In the genomic region with DNA sequence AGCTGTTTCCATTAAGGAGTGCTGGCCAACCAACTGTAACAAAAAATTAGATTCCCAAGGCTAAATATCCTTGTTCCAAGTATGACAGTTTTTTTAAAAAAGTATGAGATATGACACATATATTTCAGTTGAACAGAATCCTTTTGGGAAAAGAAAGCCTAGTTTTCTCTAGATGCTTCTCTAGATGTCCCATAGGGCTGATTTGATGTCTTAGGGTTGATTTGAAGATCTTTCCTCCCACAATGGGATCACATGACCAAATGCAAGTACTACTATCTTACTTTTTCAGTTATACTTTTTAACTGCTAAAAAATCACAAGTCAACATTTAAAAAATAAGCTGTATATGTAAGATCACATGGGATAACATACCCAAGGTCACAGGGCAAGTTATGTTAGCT, we compare ENCODE assay signal across 17 cellular contexts. TPM values are rescaled to one million over a fixed set of nuclear protein-coding genes. Genes with fewer than 3 reads are reported as not detected.
DNase-seq lines count a peak whose midpoint lies in the region; ATAC-seq and TF ChIP-seq lines count a peak whose summit lies in the region.
"Had no signal": no experiment of that assay in that cellular context is flagged by ENCODE, and none has a peak within 500 bp of the region (broad histone marks: within the 10 kb centered on the region; RNA-seq: fewer than 3 reads in every experiment).

No MANE protein-coding gene starts in this region.

- H3K27ac Mint-ChIP-seq in activated CD8-positive, alpha-beta memory T cell treated with anti-CD3 and anti-CD28 coated beads, Interleukin-2, amount 10 ng/mL, durations not matched to agents 7 days and 5 days: peak overlapping the region; percentile 54
- peak overlapping the region; percentile 99 for H3K27ac Mint-ChIP-seq in stimulated activated effector memory CD8-positive, alpha-beta T cell treated with anti-CD3 and anti-CD28 coated beads, Interleukin-12 subunit alpha, Interleukin-12 subunit beta, amount 100 ng/mL, for 72 hours

- CTCF ChIA-PET in activated CD8-positive, alpha-beta memory T cell treated with anti-CD3 and anti-CD28 coated beads, Interleukin-2, amount 10 ng/mL, durations not matched to agents 7 days and 5 days (lab: Charles Lee): interaction anchor here (0.9 to 1.7 kb wide), 5 partner anchors 8 to 169 kb away, joined by 3 to 5 read pairs (median 3); partner anchors contain the start of gene SYPL1

- H3K36me3 Mint-ChIP-seq in activated CD8-positive, alpha-beta memory T cell treated with anti-CD3 and anti-CD28 coated beads, Interleukin-2, amount 10 ng/mL, durations not matched to agents 7 days and 5 days: peaks cover 37% of the 10 kb centered on the region
- H3K36me3 Mint-ChIP-seq in stimulated activated effector memory CD8-positive, alpha-beta T cell treated with anti-CD3 and anti-CD28 coated beads, Interleukin-12 subunit alpha, Interleukin-12 subunit beta, amount 100 ng/mL, for 72 hours: peaks cover 99% of the 10 kb centered on the region

- H3K4me3 ChIP-seq in cardiac fibroblast (replicated peaks in 1 of 2; ENCODE audit: low read depth in 2 of 2, low read length in 2 of 2): peak overlapping the region; percentile 26 to 79
- H3K4me3 ChIP-seq: gastroesophageal sphincter, GM23248 had no signal

- no peaks in the 10 kb centered on the region for H3K9me3 Mint-ChIP-seq in activated CD8-positive, alpha-beta memory T cell treated with anti-CD3 and anti-CD28 coated beads, Interleukin-2, amount 10 ng/mL, durations not matched to agents 7 days and 5 days (ENCODE audit: low read depth)
- H3K9me3 Mint-ChIP-seq in stimulated activated effector memory CD8-positive, alpha-beta T cell treated with anti-CD3 and anti-CD28 coated beads, Interleukin-12 subunit alpha, Interleukin-12 subunit beta, amount 100 ng/mL, for 72 hours: no peaks in the 10 kb centered on the region
- H3K9me3 Mint-ChIP-seq: naive thymus-derived CD4-positive, alpha-beta T cell had no signal

- peaks cover 60% of the 10 kb centered on the region for H3K4me1 Mint-ChIP-seq in activated CD8-positive, alpha-beta memory T cell treated with anti-CD3 and anti-CD28 coated beads, Interleukin-2, amount 10 ng/mL, durations not matched to agents 7 days and 5 days
- H3K4me1 Mint-ChIP-seq in stimulated activated effector memory CD8-positive, alpha-beta T cell treated with anti-CD3 and anti-CD28 coated beads, Interleukin-12 subunit alpha, Interleukin-12 subunit beta, amount 100 ng/mL, for 72 hours: peaks cover 57% of the 10 kb centered on the region

- H3K27me3 Mint-ChIP-seq in activated CD8-positive, alpha-beta memory T cell treated with anti-CD3 and anti-CD28 coated beads, Interleukin-2, amount 10 ng/mL, durations not matched to agents 7 days and 5 days: no peaks in the 10 kb centered on the region
- H3K27me3 Mint-ChIP-seq: naive thymus-derived CD4-positive, alpha-beta T cell had no signal

- no peak for ATAC-seq in activated CD8-positive, alpha-beta memory T cell treated with anti-CD3 and anti-CD28 coated beads, Interleukin-2, amount 10 ng/mL, durations not matched to agents 7 days and 5 days
- no peak for ATAC-seq in stimulated activated effector memory CD8-positive, alpha-beta T cell treated with anti-CD3 and anti-CD28 coated beads, Interleukin-12 subunit alpha, Interleukin-12 subunit beta, amount 100 ng/mL, for 72 hours
- ATAC-seq in GM18867 (IDR thresholded peaks at IDR 0.05; ENCODE audit: unreplicated experiment) (no peak), GM21529 (IDR thresholded peaks at IDR 0.05; ENCODE audit: unreplicated experiment) (no peak), HG02571 (IDR thresholded peaks at IDR 0.05; ENCODE audit: unreplicated experiment) (no peak)
- ATAC-seq: gastroesophageal sphincter; naive thymus-derived CD4-positive, alpha-beta T cell had no signal

- peak overlapping the region; percentile 65 for H3K4me3 Mint-ChIP-seq in activated CD8-positive, alpha-beta memory T cell treated with anti-CD3 and anti-CD28 coated beads, Interleukin-2, amount 10 ng/mL, durations not matched to agents 7 days and 5 days
- peak overlapping the region; percentile 87 for H3K4me3 Mint-ChIP-seq in stimulated activated effector memory CD8-positive, alpha-beta T cell treated with anti-CD3 and anti-CD28 coated beads, Interleukin-12 subunit alpha, Interleukin-12 subunit beta, amount 100 ng/mL, for 72 hours

- no peak for TF ChIP-seq CTCF in cardiac fibroblast (IDR thresholded peaks at IDR 0.05; ENCODE audit: low read depth, low read length)

- no peak for DNase-seq in activated CD8-positive, alpha-beta memory T cell treated with anti-CD3 and anti-CD28 coated beads, Interleukin-2, amount 10 ng/mL, durations not matched to agents 7 days and 5 days
- DNase-seq in activated CD8-positive, alpha-beta memory T cell treated with anti-CD3 and anti-CD28 coated beads, Interleukin-2, amount 50 U/mL, for 48 hours: no peak
- DNase-seq in OCI-M1 (lab: John Stamatoyannopoulos, UW): peak; percentile 22
- DNase-seq in cardiac fibroblast (ENCODE audit: low read depth in 2 of 2): peak in 1 of 2 donors; percentile 49
- DNase-seq in stimulated activated effector memory CD8-positive, alpha-beta T cell treated with anti-CD3 and anti-CD28 coated beads, Interleukin-12 subunit alpha, Interleukin-12 subunit beta, amount 100 ng/mL, for 72 hours (ENCODE audit: low spot score in 2 of 2): no peak
- DNase-seq: ACHN; amniotic stem cell; GM23248; KG1; naive thymus-derived CD4-positive, alpha-beta T cell; NCI-H1105 treated with DMSO at 0.1 percent for 48 hours; small intestine; WERI-Rb-1 had no signal

RNA-seq across cellular contexts. Expression of gene NAMPT, which starts 3.7 kb away (rescaled TPM):
- 100 to 1,000 TPM in 1 of 2 experiments, 10 to 100 TPM in 1; 89.7 to 188 TPM for total RNA-seq in activated CD8-positive, alpha-beta memory T cell treated with anti-CD3 and anti-CD28 coated beads, Interleukin-2, amount 10 ng/mL, durations not matched to agents 7 days and 5 days
